Comparison of ENCODE assay signal across 9 cellular contexts in the genomic region with DNA sequence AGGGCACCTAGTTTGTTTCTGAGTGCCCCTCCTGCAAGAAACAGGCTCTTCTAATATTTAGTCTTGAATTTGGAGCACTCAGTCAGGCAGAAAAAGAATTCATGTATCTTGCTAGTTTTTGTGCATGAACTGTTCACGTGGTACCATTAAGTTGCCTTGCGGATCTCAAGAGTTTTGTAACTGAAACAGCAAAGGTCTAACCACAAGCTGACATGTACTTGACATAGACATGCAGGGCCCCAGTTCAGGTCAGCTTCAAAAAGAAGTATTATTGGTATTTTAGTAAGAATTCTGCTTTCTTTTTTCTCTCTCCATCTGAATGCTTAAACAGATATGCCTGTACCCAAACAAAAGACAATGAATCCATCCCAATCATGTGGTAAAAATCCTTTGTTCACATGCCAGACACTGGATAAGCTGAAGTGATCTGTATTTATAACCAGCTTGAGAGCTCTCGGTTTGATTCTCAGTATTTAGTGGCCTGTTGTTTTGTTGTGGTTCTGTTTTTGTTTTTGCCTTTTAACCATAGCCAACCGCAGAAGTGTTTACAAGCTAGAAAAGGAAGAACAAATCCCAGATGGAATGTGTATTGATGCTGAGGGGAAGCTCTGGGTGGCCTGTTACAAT. TPM values are rescaled to one million over a fixed set of nuclear protein-coding genes. Genes with fewer than 3 reads are reported as not detected.
DNase-seq lines count a peak whose midpoint lies in the region; ATAC-seq and TF ChIP-seq lines count a peak whose summit lies in the region.
"Had no signal": no experiment of that assay in that cellular context is flagged by ENCODE, and none has a peak within 500 bp of the region (broad histone marks: within the 10 kb centered on the region; RNA-seq: fewer than 3 reads in every experiment).

No MANE protein-coding gene starts in this region.

- CTCF ChIA-PET in activated naive CD4-positive, alpha-beta T cell treated with anti-CD3 and anti-CD28 coated beads, Interleukin-2, amount 10 ng/mL, durations not matched to agents 7 days and 5 days (lab: Charles Lee) = interaction anchor here (0.9 kb wide), 1 partner anchor 16 kb away, joined by 3 read pairs; no protein-coding TSS in a partner anchor
- CTCF ChIA-PET in activated CD4-positive, alpha-beta memory T cell treated with anti-CD3 and anti-CD28 coated beads for 36 hours (lab: Charles Lee) = interaction anchor here (1.6 kb wide), 1 partner anchor 188 kb away, joined by 5 read pairs; no protein-coding TSS in a partner anchor

- no peak for TF ChIP-seq EP300 in tibial nerve (IDR thresholded peaks at IDR 0.05)

- TF ChIP-seq POLR2A in tibial nerve (IDR thresholded peaks at IDR 0.05) = no peak

- no peaks in the 10 kb centered on the region for H3K9me3 ChIP-seq in KOPT-K1 (ENCODE audit: insufficient read depth, low read length, poor library complexity, severe bottlenecking)
- no peaks in the 10 kb centered on the region for H3K9me3 ChIP-seq in tibial nerve

- H3K27ac ChIP-seq in KOPT-K1 (ENCODE audit: low read depth, low read length, poor library complexity, severe bottlenecking) (peak overlapping the region; percentile 21), tibial nerve (no peak overlapping the region)

- H3K4me1 Mint-ChIP-seq in activated naive CD4-positive, alpha-beta T cell treated with anti-CD3 and anti-CD28 coated beads, Interleukin-2, amount 10 ng/mL, durations not matched to agents 7 days and 5 days = peaks cover 9% of the 10 kb centered on the region
- peaks cover 7% of the 10 kb centered on the region for H3K4me1 Mint-ChIP-seq in central memory CD8-positive, alpha-beta T cell
- peaks cover 17% of the 10 kb centered on the region for H3K4me1 Mint-ChIP-seq in stimulated activated effector memory CD8-positive, alpha-beta T cell treated with anti-CD3 and anti-CD28 coated beads, Interleukin-12 subunit alpha, Interleukin-12 subunit beta, amount 100 ng/mL, for 72 hours
- H3K4me1 Mint-ChIP-seq in activated CD4-positive, alpha-beta memory T cell treated with anti-CD3 and anti-CD28 coated beads for 36 hours (ENCODE audit: low read depth) = peaks cover 8% of the 10 kb centered on the region

- H3K36me3 Mint-ChIP-seq in activated naive CD4-positive, alpha-beta T cell treated with anti-CD3 and anti-CD28 coated beads, Interleukin-2, amount 10 ng/mL, durations not matched to agents 7 days and 5 days = no peaks in the 10 kb centered on the region
- peaks cover 2% of the 10 kb centered on the region for H3K36me3 Mint-ChIP-seq in central memory CD8-positive, alpha-beta T cell (ENCODE audit: insufficient read depth)
- H3K36me3 Mint-ChIP-seq in stimulated activated effector memory CD8-positive, alpha-beta T cell treated with anti-CD3 and anti-CD28 coated beads, Interleukin-12 subunit alpha, Interleukin-12 subunit beta, amount 100 ng/mL, for 72 hours = no peaks in the 10 kb centered on the region
- no peaks in the 10 kb centered on the region for H3K36me3 Mint-ChIP-seq in activated CD4-positive, alpha-beta memory T cell treated with anti-CD3 and anti-CD28 coated beads for 36 hours

- intact Hi-C loops in activated CD4-positive, alpha-beta memory T cell treated with anti-CD3 and anti-CD28 coated beads for 36 hours (cut with micrococcal nuclease) = loop anchor here (5.0 kb wide), 1 partner anchor 59 kb away; no protein-coding TSS in a partner anchor

- no peak for DNase-seq in activated naive CD4-positive, alpha-beta T cell treated with anti-CD3 and anti-CD28 coated beads, Interleukin-2, amount 10 ng/mL, durations not matched to agents 7 days and 5 days
- no peak for DNase-seq in activated naive CD4-positive, alpha-beta T cell treated with anti-CD3 and anti-CD28 coated beads, Interleukin-2, amount 50 U/mL, for 16 hours
- DNase-seq in central memory CD8-positive, alpha-beta T cell (ENCODE audit: low spot score in 2 of 2) = no peak
- no peak for DNase-seq in stimulated activated effector memory CD8-positive, alpha-beta T cell treated with anti-CD3 and anti-CD28 coated beads, Interleukin-12 subunit alpha, Interleukin-12 subunit beta, amount 100 ng/mL, for 72 hours (ENCODE audit: low spot score in 2 of 2)
- DNase-seq in tibial nerve (ENCODE audit: low spot score in 2 of 2) (no peak), cerebellar nuclear complex (lab: John Stamatoyannopoulos, UW) (no peak)
- DNase-seq in activated CD4-positive, alpha-beta memory T cell treated with anti-CD3 and anti-CD28 coated beads for 36 hours = no peak

- H3K4me3 Mint-ChIP-seq in activated naive CD4-positive, alpha-beta T cell treated with anti-CD3 and anti-CD28 coated beads, Interleukin-2, amount 10 ng/mL, durations not matched to agents 7 days and 5 days = no peak overlapping the region
- no peak overlapping the region for H3K4me3 Mint-ChIP-seq in central memory CD8-positive, alpha-beta T cell
- no peak overlapping the region for H3K4me3 Mint-ChIP-seq in stimulated activated effector memory CD8-positive, alpha-beta T cell treated with anti-CD3 and anti-CD28 coated beads, Interleukin-12 subunit alpha, Interleukin-12 subunit beta, amount 100 ng/mL, for 72 hours
- no peak overlapping the region for H3K4me3 Mint-ChIP-seq in activated CD4-positive, alpha-beta memory T cell treated with anti-CD3 and anti-CD28 coated beads for 36 hours
- H3K4me3 Mint-ChIP-seq: activated T-helper 1 cell treated with anti-CD3 and anti-CD28 coated beads, Interleukin-12 subunit alpha, Interleukin-12 subunit beta, Interleukin-2, Interleukin-4 antibody, amounts not matched to agents 30 ng/mL and 10 ng/mL and 1 ng/mL, durations not matched to agents 14 hours and 24 hours and 36 hours had no signal

- H3K9me3 Mint-ChIP-seq in activated naive CD4-positive, alpha-beta T cell treated with anti-CD3 and anti-CD28 coated beads, Interleukin-2, amount 10 ng/mL, durations not matched to agents 7 days and 5 days = no peaks in the 10 kb centered on the region
- H3K9me3 Mint-ChIP-seq in central memory CD8-positive, alpha-beta T cell = no peaks in the 10 kb centered on the region
- H3K9me3 Mint-ChIP-seq in stimulated activated effector memory CD8-positive, alpha-beta T cell treated with anti-CD3 and anti-CD28 coated beads, Interleukin-12 subunit alpha, Interleukin-12 subunit beta, amount 100 ng/mL, for 72 hours = no peaks in the 10 kb centered on the region
- no peaks in the 10 kb centered on the region for H3K9me3 Mint-ChIP-seq in activated CD4-positive, alpha-beta memory T cell treated with anti-CD3 and anti-CD28 coated beads for 36 hours
- H3K9me3 Mint-ChIP-seq: activated T-helper 1 cell treated with anti-CD3 and anti-CD28 coated beads, Interleukin-12 subunit alpha, Interleukin-12 subunit beta, Interleukin-2, Interleukin-4 antibody, amounts not matched to agents 30 ng/mL and 10 ng/mL and 1 ng/mL, durations not matched to agents 14 hours and 24 hours and 36 hours had no signal

- no peak for TF ChIP-seq CTCF in tibial nerve (IDR thresholded peaks at IDR 0.05)

- 16 to 33% methylated on average over 4 of the region's 4 CpGs for WGBS in tibial nerve, 2 donors

- POLR2A ChIA-PET in activated CD4-positive, alpha-beta memory T cell treated with anti-CD3 and anti-CD28 coated beads for 36 hours (lab: Charles Lee) = interaction anchor here (0.6 kb wide), 1 partner anchor 47 kb away, joined by 3 read pairs; no protein-coding TSS in a partner anchor

- H3K4me1 ChIP-seq in tibial nerve = no peaks in the 10 kb centered on the region

- no peak overlapping the region for H3K4me3 ChIP-seq in tibial nerve

- ATAC-seq in central memory CD8-positive, alpha-beta T cell (replicated peaks; ENCODE audit: extremely low read depth, poor library complexity, severe bottlenecking) = no peak
- ATAC-seq in stimulated activated effector memory CD8-positive, alpha-beta T cell treated with anti-CD3 and anti-CD28 coated beads, Interleukin-12 subunit alpha, Interleukin-12 subunit beta, amount 100 ng/mL, for 72 hours = peak; percentile 70

- no peaks in the 10 kb centered on the region for H3K27me3 Mint-ChIP-seq in activated naive CD4-positive, alpha-beta T cell treated with anti-CD3 and anti-CD28 coated beads, Interleukin-2, amount 10 ng/mL, durations not matched to agents 7 days and 5 days
- no peaks in the 10 kb centered on the region for H3K27me3 Mint-ChIP-seq in central memory CD8-positive, alpha-beta T cell
- H3K27me3 Mint-ChIP-seq in activated CD4-positive, alpha-beta memory T cell treated with anti-CD3 and anti-CD28 coated beads for 36 hours = no peaks in the 10 kb centered on the region

- H3K27me3 ChIP-seq in tibial nerve = peaks cover 0 to 5% of the 10 kb centered on the region in 2 donors

- H3K36me3 ChIP-seq in KOPT-K1 (ENCODE audit: insufficient read depth, low read length) (no peaks in the 10 kb centered on the region), tibial nerve (no peaks in the 10 kb centered on the region)

- peak overlapping the region; percentile 29 for H3K27ac Mint-ChIP-seq in activated naive CD4-positive, alpha-beta T cell treated with anti-CD3 and anti-CD28 coated beads, Interleukin-2, amount 10 ng/mL, durations not matched to agents 7 days and 5 days
- H3K27ac Mint-ChIP-seq in central memory CD8-positive, alpha-beta T cell (ENCODE audit: low read depth) = peak overlapping the region; percentile 42
- H3K27ac Mint-ChIP-seq in stimulated activated effector memory CD8-positive, alpha-beta T cell treated with anti-CD3 and anti-CD28 coated beads, Interleukin-12 subunit alpha, Interleukin-12 subunit beta, amount 100 ng/mL, for 72 hours = no peak overlapping the region
- no peak overlapping the region for H3K27ac Mint-ChIP-seq in activated CD4-positive, alpha-beta memory T cell treated with anti-CD3 and anti-CD28 coated beads for 36 hours
- H3K27ac Mint-ChIP-seq: activated T-helper 1 cell treated with anti-CD3 and anti-CD28 coated beads, Interleukin-12 subunit alpha, Interleukin-12 subunit beta, Interleukin-2, Interleukin-4 antibody, amounts not matched to agents 30 ng/mL and 10 ng/mL and 1 ng/mL, durations not matched to agents 14 hours and 24 hours and 36 hours had no signal

RNA-seq across cellular contexts. Expression of a gene that starts 13.0 kb away (rescaled TPM):
- total RNA-seq in tibial nerve = 1 to 10 TPM in 1 of 4 donors, under 1 TPM in 2, not detected in 1; 0.60 to 2.5 (median 0.87) TPM
- not detected for total RNA-seq in activated CD4-positive, alpha-beta memory T cell treated with anti-CD3 and anti-CD28 coated beads for 36 hours
- total RNA-seq: activated T-helper 1 cell treated with anti-CD3 and anti-CD28 coated beads, Interleukin-12 subunit alpha, Interleukin-12 subunit beta, Interleukin-2, Interleukin-4 antibody, amounts not matched to agents 30 ng/mL and 10 ng/mL and 1 ng/mL, durations not matched to agents 14 hours and 24 hours and 36 hours had no signal

RNA-seq across cellular contexts. Expression of a gene that starts 53.2 kb away (rescaled TPM):
- total RNA-seq in tibial nerve = 10 to 100 TPM; 45.4 to 78.1 (median 60.5) TPM
- total RNA-seq in activated CD4-positive, alpha-beta memory T cell treated with anti-CD3 and anti-CD28 coated beads for 36 hours = 10 to 100 TPM; 86.4 to 89.1 TPM

RNA-seq across cellular contexts. Expression of a gene that starts 53.8 kb away (rescaled TPM):
- total RNA-seq in tibial nerve = 10 to 100 TPM; 27.3 to 46.2 (median 33.7) TPM
- 10 to 100 TPM; 61.0 to 62.3 TPM for total RNA-seq in activated CD4-positive, alpha-beta memory T cell treated with anti-CD3 and anti-CD28 coated beads for 36 hours

Comparison
In these comparisons a context has a peak if more than half of its experiments do, and no peak if none do; other contexts are left out.
1. H3K27ac Mint-ChIP-seq: peak in activated naive CD4-positive, alpha-beta T cell treated with anti-CD3 and anti-CD28 coated beads, Interleukin-2, amount 10 ng/mL, durations not matched to agents 7 days and 5 days (single experiment) and central memory CD8-positive, alpha-beta T cell (single experiment); none in stimulated activated effector memory CD8-positive, alpha-beta T cell treated with anti-CD3 and anti-CD28 coated beads, Interleukin-12 subunit alpha, Interleukin-12 subunit beta, amount 100 ng/mL, for 72 hours (single experiment) and activated CD4-positive, alpha-beta memory T cell treated with anti-CD3 and anti-CD28 coated beads for 36 hours (single experiment).